8 cellular contexts compared by ENCODE assay signal in the genomic region with DNA sequence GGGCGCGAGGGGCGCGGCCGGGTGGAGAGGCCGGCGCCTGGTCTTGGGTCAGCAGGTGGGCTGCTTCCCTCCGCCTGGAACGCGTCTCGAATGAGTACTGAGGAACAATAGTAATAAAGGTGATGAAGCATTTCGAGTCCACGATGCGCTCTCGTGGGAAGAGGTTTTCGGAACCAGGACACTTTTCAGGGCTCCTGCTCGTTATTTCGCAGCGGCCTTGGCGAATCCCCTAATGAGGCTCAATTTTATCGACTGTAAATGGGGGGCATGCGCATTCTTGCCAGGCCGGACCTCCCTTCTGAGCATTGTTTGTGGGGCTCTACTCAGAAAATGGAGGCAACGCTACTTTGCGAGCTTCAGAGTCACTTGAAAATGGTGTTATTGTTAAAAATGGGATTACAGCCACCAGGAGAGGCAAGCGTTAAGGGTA. TPM values are rescaled to one million over a fixed set of nuclear protein-coding genes. Genes with fewer than 3 reads are reported as not detected.
DNase-seq lines count a peak whose midpoint lies in the region; ATAC-seq and TF ChIP-seq lines count a peak whose summit lies in the region.

No MANE protein-coding gene starts in this region.

- peak overlapping the region; percentile 78 for H3K9ac ChIP-seq in BLaER1

- ATAC-seq in natural killer cell (no peak), HG02763 (IDR thresholded peaks at IDR 0.05; ENCODE audit: unreplicated experiment) (no peak)

- intact Hi-C loops in natural killer cell (cut with micrococcal nuclease): loop anchor here (2.0 to 5.0 kb wide), 4 partner anchors 39 to 258 kb away; a partner anchor contains a TSS

- peak; percentile 15 for DNase-seq in HS-27A (ENCODE audit: low read depth)
- no peak for DNase-seq in chondrocyte (ENCODE audit: low spot score)
- no peak for DNase-seq in natural killer cell
- no peak for DNase-seq in NCI-H2227 treated with DMSO at 0.1 percent for 48 hours (lab: John Stamatoyannopoulos, UW)
- no peak for DNase-seq in GM03348 (ENCODE audit: low spot score)
- no peak for DNase-seq in GM19238 (ENCODE audit: insufficient read length, low spot score)

- H3K9me3 ChIP-seq in BLaER1: no peaks in the 10 kb centered on the region

- H3K36me3 Mint-ChIP-seq in chondrocyte (ENCODE audit: low read depth) (peaks cover 8% of the 10 kb centered on the region), natural killer cell (no peaks in the 10 kb centered on the region)

- peak overlapping the region; percentile 97 for H3K4me2 ChIP-seq in BLaER1

- peaks cover 48% of the 10 kb centered on the region for H3K36me3 ChIP-seq in BLaER1

- TF ChIP-seq CTCF in chondrocyte (IDR thresholded peaks at IDR 0.05) (no peak), natural killer cell (IDR thresholded peaks at IDR 0.05) (no peak)

- H3K4me1 ChIP-seq in BLaER1: peaks cover 32% of the 10 kb centered on the region

- peaks cover 74% of the 10 kb centered on the region for H4K20me1 ChIP-seq in BLaER1

- H3K4me1 Mint-ChIP-seq in chondrocyte (ENCODE audit: low read depth) (peaks cover 28% of the 10 kb centered on the region), natural killer cell (peaks cover 35 to 52% of the 10 kb centered on the region in 2 donors)

- peak overlapping the region; percentile 66; the same call in 1 of the 2 replicates for H3K27ac ChIP-seq in BLaER1

- H3K27me3 Mint-ChIP-seq in chondrocyte (ENCODE audit: low read depth) (no peaks in the 10 kb centered on the region), natural killer cell (ENCODE audit: low read depth in 2 of 2) (no peaks in the 10 kb centered on the region)

- H3K27ac Mint-ChIP-seq in chondrocyte (ENCODE audit: unreplicated experiment) (peak overlapping the region; percentile 100), natural killer cell (peak overlapping the region; percentile 98 to 100)

- H3K4me3 Mint-ChIP-seq in chondrocyte (ENCODE audit: unreplicated experiment) (peak overlapping the region; percentile 98), natural killer cell (peak overlapping the region; percentile 98)

- H3K4me3 ChIP-seq in BLaER1: peak overlapping the region; percentile 83

- H3K9me3 Mint-ChIP-seq in chondrocyte (ENCODE audit: low read depth) (no peaks in the 10 kb centered on the region), natural killer cell (no peaks in the 10 kb centered on the region)

- no peaks in the 10 kb centered on the region for H3K27me3 ChIP-seq in BLaER1

RNA-seq across cellular contexts. Expression of a gene that starts 1.2 kb away (rescaled TPM):
- 33.3 to 42.5 TPM (median 41.7 TPM) in 3 replicates for total RNA-seq in chondrocyte
- 10 to 100 TPM; 70.4 to 94.3 (median 81.6) TPM for total RNA-seq in natural killer cell
